In genomic region chr19:52601025-52601973, GRCh38 we compare ENCODE assay signal across 9 cellular contexts. TPM values are rescaled to one million over a fixed set of nuclear protein-coding genes. Genes with fewer than 3 reads are reported as not detected.
A peak's percentile ranks its signal among the peaks of the same experiment; 100 is the strongest.
DNase-seq lines count a peak whose midpoint lies in the region; ATAC-seq, FAIRE-seq and TF ChIP-seq lines count a peak whose summit lies in the region.
"Had no signal": no experiment of that assay in that cellular context is flagged by ENCODE, and none has a peak within 500 bp of the region (broad histone marks: within the 10 kb centered on the region; RNA-seq: fewer than 3 reads in every experiment).

No MANE protein-coding gene starts in this region.

- 3% methylated on average over 52 of the region's 62 CpGs; no CpG with 5 or more reads in 1 of the 2 experiments for WGBS in H1 (ENCODE audit: extremely low coverage in 1 of 2, insufficient coverage in 1 of 2, insufficient read length in 1 of 2, insufficient replicate concordance in 2 of 2, low coverage in 1 of 2, low lambda C conversion rate in 2 of 2, missing lambda C conversion rate in 1 of 2), 2 experiments
- no CpG with 5 or more reads among the region's 62 CpGs for WGBS in mesendoderm (ENCODE audit: extremely low coverage, insufficient coverage, low lambda C conversion rate)

- TF ChIP-seq RAD21 in H1 (IDR thresholded peaks at IDR 0.05 in 1 of 2, conservative IDR thresholded peaks at IDR 0.05 in 1 of 2; ENCODE audit: low read depth in 2 of 2, low read length in 2 of 2): peak; percentile 37 to 52; a peak in 3 of 4 replicates

- peak overlapping the region; percentile 60 for H3K27ac ChIP-seq in CD4-positive, CD25-positive, alpha-beta regulatory T cell (ENCODE audit: insufficient read depth, low read length, poor library complexity, severe bottlenecking)
- H3K27ac ChIP-seq in H1 (ENCODE audit: low read depth, low read length) (no peak overlapping the region), mesendoderm (ENCODE audit: low read depth, low read length) (peak overlapping the region; percentile 87)

- POLR2A ChIA-PET in H1 (lab: Charles Lee; ENCODE audit: partially characterized antibody): interaction anchor here (1.1 to 1.3 kb wide), 3 partner anchors 10 to 36 kb away, joined by 3 to 4 read pairs (median 3); no protein-coding TSS in a partner anchor

- TF ChIP-seq POLR2A in H1 (IDR thresholded peaks at IDR 0.05; ENCODE audit: control extremely low read depth in 1 of 2, low read depth in 2 of 2, low read length in 2 of 2): peak in 1 of 2 experiments; percentile 44; a peak in 1 of 3 replicates

- no peaks in the 10 kb centered on the region for H3K27me3 ChIP-seq in CD4-positive, CD25-positive, alpha-beta regulatory T cell (ENCODE audit: control insufficient read depth, insufficient read depth, low read length)
- H3K27me3 ChIP-seq in H1 (replicated peaks in 1 of 4; ENCODE audit: control insufficient read depth in 3 of 4, extremely low read depth in 1 of 4, insufficient read depth in 3 of 4, low read length in 3 of 4) (peaks cover 0 to 3% (median under 1%) of the 10 kb centered on the region in 4 experiments; a peak in 3 of 7 replicates), mesendoderm (ENCODE audit: insufficient read depth, low read length, poor library complexity) (no peaks in the 10 kb centered on the region)

- TF ChIP-seq CTCF in H1 (IDR thresholded peaks at IDR 0.05; ENCODE audit: control extremely low read depth in 1 of 3, insufficient read depth in 1 of 3, low read depth in 1 of 3, low read length in 3 of 3): peak; percentile 35 to 53 (median 35)

- H3K9ac ChIP-seq in H1 (replicated peaks in 1 of 4; ENCODE audit: extremely low read depth in 1 of 4, low read depth in 3 of 4, low read length in 3 of 4): peak overlapping the region; percentile 41 to 64 (median 54); a peak in 5 of 7 replicates
- peak overlapping the region; percentile 91 for H3K9ac ChIP-seq in mesendoderm (ENCODE audit: low read length)

- H3K4me1 Mint-ChIP-seq in CD4-positive, CD25-positive, alpha-beta regulatory T cell: peaks cover 11 to 34% (median 15%) of the 10 kb centered on the region in 4 donors

- peak; percentile 84 to 93 (median 88) for DNase-seq in CD4-positive, CD25-positive, alpha-beta regulatory T cell
- peak; percentile 62 for DNase-seq in NCI-H82 treated with DMSO at 0.1 percent for 48 hours (lab: John Stamatoyannopoulos, UW; ENCODE audit: unreplicated experiment)
- DNase-seq in activated CD8-positive, alpha-beta memory T cell treated with anti-CD3 and anti-CD28 coated beads for 24 hours: peak; percentile 97
- DNase-seq in H1 (ENCODE audit: low read depth in 1 of 2, low spot score in 2 of 2): peak; percentile 46 to 97
- peak; percentile 95 for DNase-seq in mesendoderm
- peak; percentile 91 for DNase-seq in stimulated activated CD8-positive, alpha-beta memory T cell treated with anti-CD3 and anti-CD28 coated beads, Interleukin-12 subunit alpha, Interleukin-12 subunit beta, amount 100 ng/mL, for 1 hour (ENCODE audit: low read depth)

- H3K18ac ChIP-seq in H1 (ENCODE audit: extremely low read depth, low read length): peak overlapping the region; percentile 13
- H3K18ac ChIP-seq in mesendoderm (ENCODE audit: low read length): peak overlapping the region; percentile 52

- peak overlapping the region; percentile 87 for H3K4me3 ChIP-seq in CD4-positive, CD25-positive, alpha-beta regulatory T cell (ENCODE audit: low read depth, low read length)
- H3K4me3 ChIP-seq in H1 (ENCODE audit: extremely low read depth in 1 of 4, insufficient read depth in 2 of 4, low read depth in 3 of 4, low read length in 4 of 4) (peak overlapping the region; percentile 65 to 91 (median 81)), mesendoderm (ENCODE audit: low read length) (peak overlapping the region; percentile 82)

- peak overlapping the region; percentile 94 for H2AFZ ChIP-seq in H1 (ENCODE audit: low read length)

- H2BK5ac ChIP-seq in H1 (ENCODE audit: low read depth, low read length) (no peak overlapping the region), mesendoderm (ENCODE audit: low read length) (no peak overlapping the region)

- no peak overlapping the region for H3K14ac ChIP-seq in H1 (ENCODE audit: insufficient read length)

- H3K56ac ChIP-seq in H1 (replicated peaks; ENCODE audit: insufficient read length, low read depth, low read length): no peak overlapping the region
- peak overlapping the region; percentile 91 for H3K56ac ChIP-seq in mesendoderm (ENCODE audit: low read length)

- no peaks in the 10 kb centered on the region for H3K27me3 Mint-ChIP-seq in CD4-positive, CD25-positive, alpha-beta regulatory T cell

- peak overlapping the region; percentile 75 to 95 for H3K4me2 ChIP-seq in H1 (ENCODE audit: insufficient read depth in 1 of 2, low read depth in 2 of 2, low read length in 2 of 2)
- H3K4me2 ChIP-seq in mesendoderm (ENCODE audit: low read length): peak overlapping the region; percentile 66

- H3K27ac Mint-ChIP-seq in CD4-positive, CD25-positive, alpha-beta regulatory T cell: peak overlapping the region; percentile 68 to 90 (median 84)

- no peak overlapping the region for H4K91ac ChIP-seq in H1 (replicated peaks; ENCODE audit: insufficient read length, low read length)

- H2BK12ac ChIP-seq in H1 (ENCODE audit: low read depth, low read length): no peak overlapping the region

- H4K8ac ChIP-seq in H1 (ENCODE audit: extremely low read depth, insufficient read depth, low read length) (no peak overlapping the region; the same call in 1 of the 2 replicates), mesendoderm (ENCODE audit: low read depth, low read length) (no peak overlapping the region)

- H3K79me2 ChIP-seq in H1 (ENCODE audit: control insufficient read depth in 1 of 2, insufficient read depth in 2 of 2, low read length in 2 of 2) (no peaks in the 10 kb centered on the region), mesendoderm (ENCODE audit: control insufficient read depth, insufficient read depth, low read length) (no peaks in the 10 kb centered on the region)

- H3K79me1 ChIP-seq in H1 (ENCODE audit: low read depth, low read length): peaks cover under 1% of the 10 kb centered on the region; the same call in 1 of the 2 replicates
- peaks cover under 1% of the 10 kb centered on the region for H3K79me1 ChIP-seq in mesendoderm (ENCODE audit: low read length)

- no peak overlapping the region for H4K5ac ChIP-seq in H1 (ENCODE audit: insufficient read length, low read depth, low read length)
- H4K5ac ChIP-seq in mesendoderm (ENCODE audit: low read length): no peak overlapping the region

- no peak overlapping the region for H3K23ac ChIP-seq in H1 (ENCODE audit: insufficient read length)
- no peak overlapping the region for H3K23ac ChIP-seq in mesendoderm (ENCODE audit: low read length)

- H3K9me3 ChIP-seq in CD4-positive, CD25-positive, alpha-beta regulatory T cell (ENCODE audit: control insufficient read depth in 2 of 2, low read length in 2 of 2): peaks cover 19 to 48% of the 10 kb centered on the region in 2 experiments
- peaks cover 2 to 3% of the 10 kb centered on the region in 2 experiments; a peak in 1 of 4 replicates for H3K9me3 ChIP-seq in H1 (ENCODE audit: insufficient read depth in 2 of 2, low read depth in 1 of 2, low read length in 1 of 2)

- no peak overlapping the region for H2AK5ac ChIP-seq in H1 (ENCODE audit: low read depth, low read length)
- no peak overlapping the region for H2AK5ac ChIP-seq in mesendoderm (ENCODE audit: low read length)

- H4K20me1 ChIP-seq in H1 (replicated peaks in 1 of 2; ENCODE audit: control insufficient read depth in 1 of 2, insufficient read depth in 2 of 2, low read length in 2 of 2): no peaks in the 10 kb centered on the region

- TF ChIP-seq EP300 in H1 (IDR thresholded peaks at IDR 0.05; ENCODE audit: borderline replicate concordance in 1 of 2, low read depth in 2 of 2, low read length in 2 of 2): no peak

- peaks cover 28% of the 10 kb centered on the region for H3K36me3 Mint-ChIP-seq in CD4-positive, CD25-positive, alpha-beta regulatory T cell

- H2BK20ac ChIP-seq in H1 (ENCODE audit: low read length): no peak overlapping the region

- ATAC-seq in CD4-positive, CD25-positive, alpha-beta regulatory T cell (ENCODE audit: low read depth in 2 of 2): peak; percentile 99
- ATAC-seq in GM19351 (IDR thresholded peaks at IDR 0.05; ENCODE audit: unreplicated experiment) (peak; percentile 95), HG03521 (IDR thresholded peaks at IDR 0.05; ENCODE audit: unreplicated experiment) (peak; percentile 93)

- peaks cover 15% of the 10 kb centered on the region for H3K4me1 ChIP-seq in CD4-positive, CD25-positive, alpha-beta regulatory T cell (ENCODE audit: control insufficient read depth, insufficient read depth, low read length, poor library complexity, severe bottlenecking)
- no peaks in the 10 kb centered on the region; a peak in 3 of 7 replicates for H3K4me1 ChIP-seq in H1 (replicated peaks in 1 of 4; ENCODE audit: control insufficient read depth in 3 of 4, insufficient read depth in 4 of 4, low read length in 3 of 4)
- no peaks in the 10 kb centered on the region for H3K4me1 ChIP-seq in mesendoderm (ENCODE audit: control insufficient read depth, low read depth, low read length)

- peaks cover 0 to 34% (median 10%) of the 10 kb centered on the region in 7 donors for H3K9me3 Mint-ChIP-seq in CD4-positive, CD25-positive, alpha-beta regulatory T cell

- H3K4ac ChIP-seq in H1 (replicated peaks; ENCODE audit: insufficient read length, low read depth, low read length) (no peak overlapping the region), mesendoderm (ENCODE audit: low read depth, low read length) (no peak overlapping the region)

- FAIRE-seq in H1 (lab: Jason Lieb, UNC): no peak
- FAIRE-seq: colon had no signal

- peaks cover 10% of the 10 kb centered on the region for H3K23me2 ChIP-seq in H1 (ENCODE audit: low read depth, low read length)

- CTCF ChIA-PET in H1 (lab: Charles Lee; ENCODE audit: partially characterized antibody): interaction anchor here (0.6 to 1.9 kb wide), 10 partner anchors 8 to 1839 kb away, joined by 3 to 7 read pairs (median 4); no protein-coding TSS in a partner anchor

- H2BK120ac ChIP-seq in H1 (replicated peaks; ENCODE audit: low read depth, low read length): no peak overlapping the region
- H2BK120ac ChIP-seq in mesendoderm (ENCODE audit: low read depth, low read length): no peak overlapping the region

- peak overlapping the region; percentile 92 to 98 (median 94) for H3K4me3 Mint-ChIP-seq in CD4-positive, CD25-positive, alpha-beta regulatory T cell

- H2BK15ac ChIP-seq in H1 (ENCODE audit: low read length): no peak overlapping the region
- H2BK15ac ChIP-seq in mesendoderm (replicated peaks; ENCODE audit: low read depth): no peak overlapping the region

- H3K36me3 ChIP-seq in CD4-positive, CD25-positive, alpha-beta regulatory T cell (ENCODE audit: control insufficient read depth, insufficient read depth, low read length): no peaks in the 10 kb centered on the region
- peaks cover 0 to 9% (median 5%) of the 10 kb centered on the region in 4 experiments; a peak in 5 of 8 replicates for H3K36me3 ChIP-seq in H1 (ENCODE audit: control insufficient read depth in 2 of 4, insufficient read depth in 4 of 4, low read length in 3 of 4)
- H3K36me3 ChIP-seq in mesendoderm (ENCODE audit: control insufficient read depth, insufficient read depth, low read length): no peaks in the 10 kb centered on the region

RNA-seq across cellular contexts. Expression of gene ZNF701, which starts 31.2 kb away (rescaled TPM):
- 13.7 TPM for total RNA-seq in CD4-positive, CD25-positive, alpha-beta regulatory T cell
- 10 to 100 TPM; 10.1 to 16.1 (median 13.2) TPM for polyA plus RNA-seq in CD4-positive, CD25-positive, alpha-beta regulatory T cell
- 16.5 and 18.7 TPM in 2 replicates for total RNA-seq in H1 (2021; fragmentation: NEBNext Ultra II Directional; extraction: Animal tissue kit (Norgen Biotek cat#: 25700))
- 4.9 and 5.2 TPM in 2 replicates for polyA plus RNA-seq in H1 (2011; rRNA removed)
- polyA plus RNA-seq in H1 (2011; cell fraction: cytosol; rRNA removed): 6.5 TPM
- 7.0 TPM for polyA plus RNA-seq in H1 (2011; cell fraction: nucleus; rRNA removed)
- polyA plus RNA-seq in H1 (2012, experiment 1 of 2): 5.2 to 10.5 TPM (median 6.4 TPM) in 4 replicates
- 0.68 TPM for polyA plus RNA-seq in H1 (2012, experiment 2 of 2)
- polyA plus RNA-seq in H1 (2013, experiment 1 of 2): 9.3 TPM
- 8.7 TPM for polyA plus RNA-seq in H1 (2013, experiment 2 of 2)
- 25.5 and 25.7 TPM in 2 replicates for polyA minus RNA-seq in H1 (2011; rRNA and poly(A)+ RNA removed)
- 10.3 TPM for polyA minus RNA-seq in H1 (2011; cell fraction: cytosol; rRNA and poly(A)+ RNA removed)
- polyA minus RNA-seq in H1 (2011; cell fraction: nucleus; rRNA and poly(A)+ RNA removed): 23.5 TPM
- 11.5 TPM for polyA plus RNA-seq in mesendoderm (2013, experiment 1 of 2)
- polyA plus RNA-seq in mesendoderm (2013, experiment 2 of 2): 11.2 TPM

RNA-seq across cellular contexts. Expression of gene ZNF83, which starts 36.9 kb away (rescaled TPM):
- total RNA-seq in CD4-positive, CD25-positive, alpha-beta regulatory T cell: 63.7 TPM
- 10 to 100 TPM in 2 of 4 donors, 1 to 10 TPM in 2; 8.3 to 13.9 (median 11.3) TPM for polyA plus RNA-seq in CD4-positive, CD25-positive, alpha-beta regulatory T cell
- total RNA-seq in H1 (2021; fragmentation: NEBNext Ultra II Directional; extraction: Animal tissue kit (Norgen Biotek cat#: 25700)): 19.4 and 19.7 TPM in 2 replicates
- 9.8 and 13.2 TPM in 2 replicates for polyA plus RNA-seq in H1 (2011; rRNA removed)
- polyA plus RNA-seq in H1 (2011; cell fraction: cytosol; rRNA removed): 15.5 TPM
- 17.9 TPM for polyA plus RNA-seq in H1 (2011; cell fraction: nucleus; rRNA removed)
- 12.7 to 20.3 TPM (median 15.5 TPM) in 4 replicates for polyA plus RNA-seq in H1 (2012, experiment 1 of 2)
- 0.92 TPM for polyA plus RNA-seq in H1 (2012, experiment 2 of 2)
- 21.9 TPM for polyA plus RNA-seq in H1 (2013, experiment 1 of 2)
- 18.9 TPM for polyA plus RNA-seq in H1 (2013, experiment 2 of 2)
- polyA minus RNA-seq in H1 (2011; rRNA and poly(A)+ RNA removed): 19.4 and 23.9 TPM in 2 replicates
- polyA minus RNA-seq in H1 (2011; cell fraction: cytosol; rRNA and poly(A)+ RNA removed): 7.3 TPM
- polyA minus RNA-seq in H1 (2011; cell fraction: nucleus; rRNA and poly(A)+ RNA removed): 33.9 TPM
- polyA plus RNA-seq in mesendoderm (2013, experiment 1 of 2): 14.9 TPM
- 14.0 TPM for polyA plus RNA-seq in mesendoderm (2013, experiment 2 of 2)
